Comparison of ENCODE assay signal across 20 cellular contexts in the genomic region with DNA sequence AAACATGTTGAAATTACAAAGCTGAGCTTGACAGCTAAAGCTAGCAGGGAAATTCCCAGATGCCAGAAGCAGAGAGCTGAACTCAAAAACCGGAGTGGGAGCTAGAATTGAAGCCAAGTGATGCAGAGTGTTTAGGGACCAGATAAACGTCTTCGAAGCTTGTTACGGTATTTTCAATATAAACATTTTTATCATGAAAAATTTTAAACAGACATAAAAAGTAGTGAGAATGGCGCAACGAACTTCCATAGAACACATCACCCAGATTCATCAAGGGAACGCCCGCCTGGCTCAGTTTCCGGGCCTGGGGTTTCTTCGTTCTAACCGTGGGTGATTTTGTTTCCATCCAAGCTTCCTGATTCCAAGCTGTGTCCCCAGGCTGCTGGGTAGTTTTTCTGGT. TPM values are rescaled to one million over a fixed set of nuclear protein-coding genes. Genes with fewer than 3 reads are reported as not detected.
DNase-seq lines count a peak whose midpoint lies in the region; ATAC-seq and TF ChIP-seq lines count a peak whose summit lies in the region.
"Had no signal": no experiment of that assay in that cellular context is flagged by ENCODE, and none has a peak within 500 bp of the region (broad histone marks: within the 10 kb centered on the region; RNA-seq: fewer than 3 reads in every experiment).

No MANE protein-coding gene starts in this region.

- H3K4me3 ChIP-seq in esophagus squamous epithelium (no peak overlapping the region), left lung (no peak overlapping the region)
- H3K4me3 ChIP-seq: GM12878, MG63 had no signal

- no peaks in the 10 kb centered on the region for H3K36me3 ChIP-seq in esophagus squamous epithelium
- no peaks in the 10 kb centered on the region for H3K36me3 ChIP-seq in left lung
- H3K36me3 ChIP-seq: MG63 had no signal

- intact Hi-C loops in Right ventricle myocardium inferior (cut with DNase I) (no loop called here), cardiac septum (cut with DNase I) (no loop called here), esophagus squamous epithelium (cut with DNase I) (no loop called here), left lung (cut with DNase I) (no loop called here)

- TF ChIP-seq POLR2A in esophagus squamous epithelium (IDR thresholded peaks at IDR 0.05), result no peak

- H3K27ac ChIP-seq in esophagus squamous epithelium, result peak overlapping the region; percentile 39 to 86 (median 64)
- peak overlapping the region; percentile 19 to 70 for H3K27ac ChIP-seq in left lung

- ATAC-seq in Right ventricle myocardium inferior (no peak), left lung (no peak), GM21576 (IDR thresholded peaks at IDR 0.05; ENCODE audit: unreplicated experiment) (no peak)
- ATAC-seq: CD8-positive, alpha-beta T cell; GM12878; PC-3 had no signal

- H3K9me3 ChIP-seq in esophagus squamous epithelium (no peaks in the 10 kb centered on the region), left lung (no peaks in the 10 kb centered on the region)
- H3K9me3 ChIP-seq: MG63 had no signal

- peaks cover 20 to 92% (median 45%) of the 10 kb centered on the region in 3 donors for H3K4me1 ChIP-seq in esophagus squamous epithelium
- peaks cover 18 to 84% of the 10 kb centered on the region in 2 donors for H3K4me1 ChIP-seq in left lung

- no peak for TF ChIP-seq CTCF in esophagus squamous epithelium (IDR thresholded peaks at IDR 0.05)
- TF ChIP-seq CTCF in left lung (IDR thresholded peaks at IDR 0.05), result no peak
- TF ChIP-seq CTCF in GM20000 (IDR thresholded peaks at IDR 0.05; ENCODE audit: extremely low read depth, missing control alignments), result no peak

- 61 to 70% methylated on average over 11 of the region's 11 CpGs for WGBS in esophagus squamous epithelium, 2 donors

- DNase-seq in Right ventricle myocardium inferior (ENCODE audit: missing footprints) (peak; percentile 50), cardiac septum (ENCODE audit: low spot score) (no peak), esophagus squamous epithelium (lab: John Stamatoyannopoulos, UW) (no peak), left lung (no peak), GM20000 (ENCODE audit: low spot score) (no peak), EL (no peak)
- no peak for DNase-seq in activated effector memory CD4-positive, alpha-beta T cell treated with anti-CD3 and anti-CD28 coated beads, Interleukin-2, amount 50 U/mL, for 16 hours
- DNase-seq: 8988T, DND-41, GDM1, MG63, NCI-H1092, NCI-H2081 treated with DMSO at 0.1 percent for 48 hours, NCI-H510A treated with DMSO at 0.1 percent for 48 hours, NCI-H82, PC-3 had no signal

- H3K27me3 ChIP-seq in esophagus squamous epithelium, result no peaks in the 10 kb centered on the region
- H3K27me3 ChIP-seq in left lung, result no peaks in the 10 kb centered on the region
- H3K27me3 ChIP-seq: MG63 had no signal

RNA-seq across cellular contexts. Expression of a gene that starts 18.1 kb away (rescaled TPM):
- total RNA-seq in Right ventricle myocardium inferior (12.4 TPM), cardiac septum (10.3 TPM), esophagus squamous epithelium (10 to 100 TPM; 36.8 to 66.6 (median 47.6) TPM), left lung (10 to 100 TPM; 36.7 to 52.4 TPM)

RNA-seq across cellular contexts. Expression of a gene that starts 38.4 kb away (rescaled TPM):
- total RNA-seq in Right ventricle myocardium inferior, result 19.2 TPM
- 26.1 TPM for total RNA-seq in cardiac septum
- 10 to 100 TPM; 32.4 to 70.0 (median 54.4) TPM for total RNA-seq in esophagus squamous epithelium
- total RNA-seq in left lung, result 10 to 100 TPM; 34.7 to 53.8 TPM

RNA-seq across cellular contexts. Expression of a gene that starts 43.6 kb away (rescaled TPM):
- total RNA-seq in Right ventricle myocardium inferior (0.14 TPM), cardiac septum (not detected), esophagus squamous epithelium (100 to 1,000 TPM in 1 of 4 donors, 10 to 100 TPM in 3; 46.0 to 141 (median 68.5) TPM), left lung (10 to 100 TPM in 1 of 2 donors, 1 to 10 TPM in 1; 1.8 to 17.4 TPM)
- total RNA-seq: CD8-positive, alpha-beta T cell; H4; PC-3 had no signal
